8 cellular contexts compared by ENCODE assay signal in genomic region chr19:11435057-11435832, GRCh38. TPM values are rescaled to one million over a fixed set of nuclear protein-coding genes. Genes with fewer than 3 reads are reported as not detected.
DNase-seq lines count a peak whose midpoint lies in the region; ATAC-seq, FAIRE-seq and TF ChIP-seq lines count a peak whose summit lies in the region.

TSS of gene ODAD3 (minus strand) at chr19:11435121. CDS start at chr19:11435016, 105 bp downstream.
TSS of gene PRKCSH (plus strand) at chr19:11435635. CDS start at chr19:11436118, 483 bp downstream.

- H3K9me3 ChIP-seq in left ventricle myocardium inferior (replicated peaks) = no peaks in the 10 kb centered on the region

- H3K27me3 Mint-ChIP-seq in T-cell = peaks cover 0 to 6% of the 10 kb centered on the region in 2 donors
- no peaks in the 10 kb centered on the region for H3K27me3 Mint-ChIP-seq in progenitor cell of endocrine pancreas

- TF ChIP-seq CTCF in left ventricle myocardium inferior (IDR thresholded peaks at IDR 0.05; ENCODE audit: borderline replicate concordance) (peak; percentile 87), progenitor cell of endocrine pancreas (IDR thresholded peaks at IDR 0.05; ENCODE audit: unreplicated experiment) (peak; percentile 92)

- H3K4me1 ChIP-seq in left ventricle myocardium inferior = peaks cover 23% of the 10 kb centered on the region
- H3K4me1 ChIP-seq in urinary bladder (ENCODE audit: insufficient read depth) = peaks cover 1% of the 10 kb centered on the region

- intact Hi-C loops in left ventricle myocardium inferior (cut with micrococcal nuclease) = no loop called here

- H3K4me3 Mint-ChIP-seq in T-cell = peak within 1 kb of the TSS; percentile 98 to 99 (median 99)
- peak within 1 kb of the TSS; percentile 95 for H3K4me3 Mint-ChIP-seq in progenitor cell of endocrine pancreas (ENCODE audit: low read depth)

- no peaks in the 10 kb centered on the region for H3K27me3 ChIP-seq in left ventricle myocardium inferior (ENCODE audit: low read depth)

- FAIRE-seq in GM12892 (lab: Jason Lieb, UNC) = peak; percentile 99

- no peaks in the 10 kb centered on the region for H3K9me3 Mint-ChIP-seq in T-cell
- H3K9me3 Mint-ChIP-seq in progenitor cell of endocrine pancreas (ENCODE audit: low read depth) = no peaks in the 10 kb centered on the region

- H3K36me3 ChIP-seq in left ventricle myocardium inferior = peaks cover 40% of the 10 kb centered on the region
- H3K36me3 ChIP-seq in urinary bladder (ENCODE audit: insufficient read depth) = no peaks in the 10 kb centered on the region

- H3K36me3 Mint-ChIP-seq in T-cell (peaks cover 11% of the 10 kb centered on the region), progenitor cell of endocrine pancreas (ENCODE audit: insufficient read depth) (peaks cover 8% of the 10 kb centered on the region)

- ATAC-seq in HG02852 (IDR thresholded peaks at IDR 0.05; ENCODE audit: unreplicated experiment) = peak; percentile 89
- peak; percentile 93 to 97 (median 95) for ATAC-seq in T-cell (replicated peaks in 1 of 4)

- TF ChIP-seq POLR2A in GM12892 (IDR thresholded peaks at IDR 0.05; ENCODE audit: low read depth, low read length) = peak; percentile 81

- H3K27ac Mint-ChIP-seq in T-cell (peak within 1 kb of the TSS; percentile 94 to 98), progenitor cell of endocrine pancreas (peak within 1 kb of the TSS; percentile 98)

- H3K27ac ChIP-seq in left ventricle myocardium inferior (replicated peaks) = peak within 1 kb of the TSS; percentile 78
- H3K27ac ChIP-seq in urinary bladder (ENCODE audit: low read depth) = peak within 1 kb of the TSS; percentile 60

- WGBS in urinary bladder = under 1% methylated on average over 53 of the region's 53 CpGs

- POLR2A ChIA-PET in T-cell (lab: Charles Lee) = interaction anchor here in 1 of 2 donors (1.0 to 1.4 kb wide), 2 partner anchors 54 to 61 kb away, joined by 5 to 6 read pairs; partner anchors contain the start of gene SWSAP1

- H3K4me1 Mint-ChIP-seq in T-cell (peaks cover 23 to 31% (median 25%) of the 10 kb centered on the region in 3 donors), progenitor cell of endocrine pancreas (ENCODE audit: low read depth) (peaks cover 10% of the 10 kb centered on the region)

- CTCF ChIA-PET in T-cell (lab: Charles Lee) = interaction anchor here in 1 of 2 donors (0.7 to 1.8 kb wide), 4 partner anchors 13 to 60 kb away, joined by 6 to 24 read pairs (median 15); partner anchors contain the start of gene SWSAP1

- DNase-seq in GM12892 (ENCODE audit: insufficient read length) = peak; percentile 96
- DNase-seq in NCI-H1436 treated with DMSO at 0.1 percent for 48 hours (lab: John Stamatoyannopoulos, UW) = peak; percentile 98
- DNase-seq in T-cell = peak; percentile 91 to 98 (median 96)
- peak; percentile 96 to 100 (median 100) for DNase-seq in amygdala (lab: John Stamatoyannopoulos, UW)
- peak; percentile 98 for DNase-seq in left ventricle myocardium inferior
- peak; percentile 98 for DNase-seq in progenitor cell of endocrine pancreas (ENCODE audit: low spot score, unreplicated experiment)

- H3K4me3 ChIP-seq in left ventricle myocardium inferior (peak within 1 kb of the TSS; percentile 85), urinary bladder (ENCODE audit: low read depth, low read length) (peak within 1 kb of the TSS; percentile 59)

RNA-seq across cellular contexts. Expression of gene ODAD3, which starts in this region (rescaled TPM):
- polyA plus RNA-seq in GM12892 (2012; ENCODE audit: missing spikeins) = 0.74 TPM
- total RNA-seq in T-cell (under 1 TPM in 1 of 5 donors, not detected in 4; 0.20 TPM), left ventricle myocardium inferior (0.77 TPM), progenitor cell of endocrine pancreas (1.8 and 2.2 TPM in 2 replicates), urinary bladder (0.48 TPM)
- 0.34 TPM for polyA plus RNA-seq in urinary bladder

RNA-seq across cellular contexts. Expression of gene PRKCSH, which starts in this region (rescaled TPM):
- polyA plus RNA-seq in GM12892 (2012; ENCODE audit: missing spikeins) = 113 TPM
- total RNA-seq in T-cell = 100 to 1,000 TPM; 248 to 382 (median 334) TPM
- total RNA-seq in left ventricle myocardium inferior = 120 TPM
- total RNA-seq in progenitor cell of endocrine pancreas = 409 and 437 TPM in 2 replicates
- 54.9 TPM for total RNA-seq in urinary bladder
- 174 TPM for polyA plus RNA-seq in urinary bladder

Comparison
In these comparisons a context has a peak if more than half of its experiments do, and no peak if none do; other contexts are left out.
1. Peak in every context shown above with its lines: DNase-seq, ATAC-seq, H3K4me3 ChIP-seq and H3K27ac ChIP-seq.